In genomic region chr2:178480227-178481181, GRCh38 we compare ENCODE assay signal across 8 cellular contexts. TPM values are rescaled to one million over a fixed set of nuclear protein-coding genes. Genes with fewer than 3 reads are reported as not detected.
A peak's percentile ranks its signal among the peaks of the same experiment; 100 is the strongest.
DNase-seq lines count a peak whose midpoint lies in the region; ATAC-seq, FAIRE-seq and TF ChIP-seq lines count a peak whose summit lies in the region.

PLEKHA3 (plus strand) TSS chr2:178480457; CDS start chr2:178480870, 413 bp downstream.

- intact Hi-C loops in cardiac septum (cut with DNase I), result loop anchor here (1.0 kb wide), 1 partner anchor 29 kb away; the partner anchor contains the start of genes PJVK and PRKRA

- DNase-seq in GM12891 (ENCODE audit: insufficient read length, low spot score) (peak; percentile 60), NCI-H128 (lab: John Stamatoyannopoulos, UW; ENCODE audit: unreplicated experiment) (peak; percentile 51), T follicular helper cell (ENCODE audit: low read depth) (peak; percentile 54), adipocyte (ENCODE audit: low read depth) (peak; percentile 99), cardiac septum (ENCODE audit: low spot score) (peak; percentile 98), pons (ENCODE audit: low spot score) (peak; percentile 95), type B pancreatic cell (ENCODE audit: extremely low spot score, unreplicated experiment) (peak; percentile 90)

- H3K4me3 ChIP-seq in adipocyte (ENCODE audit: low read length), result peak within 1 kb of the TSS; percentile 98

- peak within 1 kb of the TSS; percentile 99 for H3K4me3 Mint-ChIP-seq in type B pancreatic cell

- TF ChIP-seq CTCF in type B pancreatic cell (conservative IDR thresholded peaks at IDR 0.05), result no peak

- peaks cover 36% of the 10 kb centered on the region for H3K4me1 Mint-ChIP-seq in type B pancreatic cell (ENCODE audit: unreplicated experiment)

- H3K9ac ChIP-seq in adipocyte (ENCODE audit: low read length), result peak within 1 kb of the TSS; percentile 96

- peak; percentile 75 for ATAC-seq in HG02759 (IDR thresholded peaks at IDR 0.05; ENCODE audit: unreplicated experiment)

- H3K27ac Mint-ChIP-seq in type B pancreatic cell, result peak within 1 kb of the TSS; percentile 99

- no peaks in the 10 kb centered on the region for H3K9me3 Mint-ChIP-seq in type B pancreatic cell

- FAIRE-seq in GM12891 (lab: Jason Lieb, UNC), result peak; percentile 90

- H3K36me3 Mint-ChIP-seq in type B pancreatic cell, result peaks cover 3% of the 10 kb centered on the region

- no peaks in the 10 kb centered on the region for H3K27me3 ChIP-seq in adipocyte (replicated peaks; ENCODE audit: control insufficient read depth, insufficient read depth, low read length)

- H3K36me3 ChIP-seq in adipocyte (ENCODE audit: control insufficient read depth, insufficient read depth, low read length, severe bottlenecking), result no peaks in the 10 kb centered on the region

- peaks cover 42% of the 10 kb centered on the region for H3K4me1 ChIP-seq in adipocyte (ENCODE audit: control insufficient read depth, insufficient read depth, low read length)

- TF ChIP-seq POLR2A in GM12891 (IDR thresholded peaks at IDR 0.05; ENCODE audit: low read depth, low read length), result peak; percentile 29; the same call in 1 of the 2 replicates

- no peaks in the 10 kb centered on the region for H3K27me3 Mint-ChIP-seq in type B pancreatic cell

- no peaks in the 10 kb centered on the region for H3K9me3 ChIP-seq in adipocyte (ENCODE audit: control insufficient read depth, low read length)

TF ChIP-seq in GM12891, 5 proteins besides CTCF, POLR2A, EP300 and RAD21:
- TF ChIP-seq POLR2AphosphoS5 (IDR thresholded peaks at IDR 0.05; ENCODE audit: low read depth, low read length) (0 out of 2 replicates have a peak, but pooled peaks have one; percentile 20), PAX5 (IDR thresholded peaks at IDR 0.05; ENCODE audit: insufficient read depth, low read length, severe bottlenecking) (no peak)

RNA-seq across cellular contexts. Expression of gene PLEKHA3, which starts in this region (rescaled TPM):
- polyA plus RNA-seq in GM12891 (2012; ENCODE audit: low read depth, missing spikeins), result 5.2 TPM
- total RNA-seq in cardiac septum, result 44.3 TPM
- 16.2 and 20.7 TPM in 2 replicates for total RNA-seq in type B pancreatic cell (ENCODE audit: low replicate concordance)

Comparison
In these comparisons a context has a peak if more than half of its experiments do, and no peak if none do; other contexts are left out.
1. Peak in every context shown above with its lines: DNase-seq, ATAC-seq and H3K4me3 ChIP-seq.